Comparison of ENCODE assay signal across 24 cellular contexts in the genomic region with DNA sequence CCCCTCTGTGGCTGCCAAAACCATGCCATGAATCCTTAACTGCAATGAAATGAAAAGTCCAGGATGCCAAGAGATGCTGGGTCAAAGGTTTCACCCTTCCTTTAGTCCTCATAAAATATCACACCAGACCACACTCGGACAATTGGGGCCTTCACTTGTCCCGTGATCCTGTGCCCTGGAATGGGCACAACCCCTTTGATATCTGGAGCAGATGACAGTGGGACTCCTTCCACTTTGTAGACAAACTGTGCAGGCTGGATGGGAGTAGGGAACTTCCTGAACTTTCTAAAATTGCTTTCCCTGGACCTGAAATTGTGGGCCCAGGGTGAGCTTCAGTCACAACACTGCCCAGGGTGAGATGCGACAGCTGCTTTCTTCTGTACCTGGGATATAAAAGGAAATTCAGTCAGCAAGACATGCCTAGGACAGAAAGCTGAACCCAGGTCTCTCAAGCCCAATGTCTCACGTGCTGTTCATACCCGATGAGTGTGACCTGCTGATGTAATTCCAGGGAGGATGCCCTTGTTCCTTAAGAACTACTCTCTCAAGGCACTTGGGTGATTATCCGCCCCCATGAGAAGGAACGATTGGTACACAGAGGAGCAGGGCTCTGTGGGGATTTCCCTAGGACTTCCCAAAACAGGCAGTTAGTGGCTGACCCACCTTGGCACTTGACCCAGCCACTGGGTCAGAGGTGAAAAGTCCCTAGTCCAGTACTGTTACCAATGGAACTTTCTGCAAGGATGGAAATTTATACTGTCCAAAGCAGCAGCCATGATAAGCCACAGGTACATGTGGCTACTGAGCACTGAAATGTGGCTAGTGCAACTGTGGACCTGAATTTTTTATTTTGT. TPM values are rescaled to one million over a fixed set of nuclear protein-coding genes. Genes with fewer than 3 reads are reported as not detected.
DNase-seq lines count a peak whose midpoint lies in the region; ATAC-seq, FAIRE-seq and TF ChIP-seq lines count a peak whose summit lies in the region.
"Had no signal": no experiment of that assay in that cellular context is flagged by ENCODE, and none has a peak within 500 bp of the region (broad histone marks: within the 10 kb centered on the region; RNA-seq: fewer than 3 reads in every experiment).

No MANE protein-coding gene starts in this region.

- H3K4me3 Mint-ChIP-seq in neural progenitor cell (peak overlapping the region; percentile 31), nephron progenitor cell (no peak overlapping the region)
- H3K4me3 Mint-ChIP-seq: CD14-positive monocyte; CD8-positive, alpha-beta memory T cell; HFFc6 had no signal

- no peaks in the 10 kb centered on the region for H3F3A ChIP-seq in neural progenitor cell (ENCODE audit: low read depth)

- no peak for FAIRE-seq in HepG2 (lab: Jason Lieb, UNC)
- FAIRE-seq: D721Med, K562 had no signal

- H3K36me3 Mint-ChIP-seq in neural progenitor cell (no peaks in the 10 kb centered on the region), nephron progenitor cell (ENCODE audit: low read depth) (no peaks in the 10 kb centered on the region)
- H3K36me3 Mint-ChIP-seq: CD14-positive monocyte; CD8-positive, alpha-beta memory T cell had no signal

- TF ChIP-seq POLR2A in HepG2 (IDR thresholded peaks at IDR 0.05; ENCODE audit: insufficient read depth in 1 of 2, low read depth in 2 of 2, low read length in 2 of 2) (0 out of 4 replicates have a peak, but pooled peaks of 1 of the 2 experiments have one; percentile 21), right lobe of liver (IDR thresholded peaks at IDR 0.05) (no peak)

- H3K9ac ChIP-seq in HepG2 (ENCODE audit: insufficient read depth, low read depth, low read length) (no peak overlapping the region), neural progenitor cell (no peak overlapping the region)
- H3K9ac ChIP-seq: BLaER1 had no signal

- intact Hi-C loops in HepG2 (cut with micrococcal nuclease; ENCODE audit: unreplicated experiment) (loop anchor here (2.0 kb wide), 1 partner anchor 13 kb away; no protein-coding TSS in a partner anchor), right lobe of liver (cut with DNase I) (no loop called here)

- H3K4me1 Mint-ChIP-seq in neural progenitor cell = no peaks in the 10 kb centered on the region
- H3K4me1 Mint-ChIP-seq in nephron progenitor cell = no peaks in the 10 kb centered on the region
- H3K4me1 Mint-ChIP-seq: CD14-positive monocyte; CD8-positive, alpha-beta memory T cell had no signal

- POLR2A ChIA-PET in HepG2 (lab: Yijun Ruan, JAX) = no interaction called here

- TF ChIP-seq RAD21 in HepG2 (CRISPR knock-in tag; IDR thresholded peaks at IDR 0.05) = no peak

- CTCF ChIA-PET in HepG2 (lab: Yijun Ruan, JAX; ENCODE audit: low intra/inter-chr PET ratio, low total read pairs) = interaction anchor here (0.6 kb wide), 1 partner anchor 94 kb away, joined by 3 read pairs; no protein-coding TSS in a partner anchor

- DNase-seq in HepG2 (ENCODE audit: low spot score) = no peak
- DNase-seq in right lobe of liver = no peak
- no peak for DNase-seq in neural progenitor cell (ENCODE audit: low spot score)
- no peak for DNase-seq in nephron progenitor cell
- DNase-seq in cerebellum (ENCODE audit: low spot score) = no peak
- no peak for DNase-seq in NCI-H82 treated with DMSO at 0.1 percent for 48 hours (lab: John Stamatoyannopoulos, UW; ENCODE audit: unreplicated experiment)
- DNase-seq: 8988T; Caco-2; CD8-positive, alpha-beta memory T cell; GDM1; GOT3; H7; HFFc6; IMR-90 had no signal

- H3K79me2 ChIP-seq in HepG2 (ENCODE audit: insufficient read depth, low read length) (no peaks in the 10 kb centered on the region), neural progenitor cell (ENCODE audit: low read depth) (no peaks in the 10 kb centered on the region)

- H3K36me3 ChIP-seq in HepG2 (replicated peaks in 1 of 2; ENCODE audit: control insufficient read depth in 1 of 2, insufficient read depth in 2 of 2, low read length in 2 of 2) (peaks cover 35 to 59% of the 10 kb centered on the region in 2 experiments), right lobe of liver (no peaks in the 10 kb centered on the region), neural progenitor cell (no peaks in the 10 kb centered on the region)
- H3K36me3 ChIP-seq: BLaER1 had no signal

- TF ChIP-seq CTCF in HepG2 (CRISPR knock-in tag; IDR thresholded peaks at IDR 0.05) (no peak), right lobe of liver (IDR thresholded peaks at IDR 0.05) (no peak), neural progenitor cell (IDR thresholded peaks at IDR 0.05) (no peak), nephron progenitor cell (IDR thresholded peaks at IDR 0.05) (no peak)

- H3K4me1 ChIP-seq in HepG2 (ENCODE audit: insufficient read depth, low read length) (peaks cover 14% of the 10 kb centered on the region), right lobe of liver (no peaks in the 10 kb centered on the region), neural progenitor cell (no peaks in the 10 kb centered on the region)
- H3K4me1 ChIP-seq: BLaER1, Caco-2 had no signal

- BruUV-seq in HepG2 (replicated peaks; lab: Mats Ljungman, UMichigan) = no TSS peak

- no peak overlapping the region for H3K27ac Mint-ChIP-seq in neural progenitor cell
- H3K27ac Mint-ChIP-seq in nephron progenitor cell = no peak overlapping the region
- H3K27ac Mint-ChIP-seq: CD14-positive monocyte; CD8-positive, alpha-beta memory T cell; HFFc6 had no signal

- H2AFZ ChIP-seq in HepG2 (ENCODE audit: low read length) (no peak overlapping the region), neural progenitor cell (replicated peaks) (no peak overlapping the region)

- in situ Hi-C loops in HepG2 (cut with HindIII; ENCODE audit: extremely low pct_ligation_motif_present, low pct_unique_long_range_greater_than_20kb) = no loop called here

- WGBS in HepG2 (ENCODE audit: low lambda C conversion rate) = 93% methylated on average over 7 of the region's 7 CpGs
- 89% methylated on average over 3 of the region's 7 CpGs for WGBS in right lobe of liver (ENCODE audit: insufficient coverage, low coverage, low lambda C conversion rate, missing lambda C conversion rate)

- H3K9me3 ChIP-seq in HepG2 (ENCODE audit: low read length) (no peaks in the 10 kb centered on the region), right lobe of liver (no peaks in the 10 kb centered on the region), neural progenitor cell (ENCODE audit: low read depth) (no peaks in the 10 kb centered on the region)
- H3K9me3 ChIP-seq: BLaER1, Caco-2 had no signal

- H3K27me3 Mint-ChIP-seq in neural progenitor cell (ENCODE audit: insufficient read depth, low read depth) (peaks cover 12% of the 10 kb centered on the region), nephron progenitor cell (ENCODE audit: low read depth, poor library complexity) (peaks cover 18% of the 10 kb centered on the region)
- H3K27me3 Mint-ChIP-seq: CD8-positive, alpha-beta memory T cell had no signal

- H3K4me3 ChIP-seq in HepG2 (replicated peaks in 1 of 3; ENCODE audit: insufficient read depth in 1 of 3, low read depth in 2 of 3, low read length in 3 of 3) (no peak overlapping the region), right lobe of liver (no peak overlapping the region), neural progenitor cell (no peak overlapping the region)
- H3K4me3 ChIP-seq: BLaER1, K562 had no signal

- H3K9me3 Mint-ChIP-seq in neural progenitor cell (no peaks in the 10 kb centered on the region), nephron progenitor cell (no peaks in the 10 kb centered on the region)
- H3K9me3 Mint-ChIP-seq: CD14-positive monocyte; CD8-positive, alpha-beta memory T cell; HFFc6 had no signal

- H3K27ac ChIP-seq in HepG2 (ENCODE audit: extremely low read length, insufficient read depth, low read length) = no peak overlapping the region
- H3K27ac ChIP-seq in right lobe of liver = no peak overlapping the region
- no peak overlapping the region for H3K27ac ChIP-seq in neural progenitor cell
- H3K27ac ChIP-seq: BLaER1, HL-60 had no signal

- ATAC-seq in HepG2 (no peak), right lobe of liver (no peak)
- ATAC-seq: HCT116, K562 had no signal

- H3K27me3 ChIP-seq in HepG2 (ENCODE audit: control insufficient read depth in 1 of 2, insufficient read depth in 2 of 2, low read length in 2 of 2) (no peaks in the 10 kb centered on the region), right lobe of liver (no peaks in the 10 kb centered on the region), neural progenitor cell (peaks cover 24% of the 10 kb centered on the region)
- H3K27me3 ChIP-seq: BLaER1 had no signal

- peaks cover 36% of the 10 kb centered on the region; the same call in 1 of the 2 replicates for H4K20me1 ChIP-seq in HepG2 (ENCODE audit: insufficient read depth, low read length)
- H4K20me1 ChIP-seq in neural progenitor cell (ENCODE audit: low read depth) = no peaks in the 10 kb centered on the region
- H4K20me1 ChIP-seq: BLaER1 had no signal

- H3K4me2 ChIP-seq in HepG2 (ENCODE audit: low read depth, low read length) = no peak overlapping the region
- H3K4me2 ChIP-seq in neural progenitor cell = no peak overlapping the region
- H3K4me2 ChIP-seq: BLaER1 had no signal

- TF ChIP-seq EP300 in HepG2 (IDR thresholded peaks at IDR 0.05; ENCODE audit: low read depth in 2 of 2, low read length in 2 of 2) (no peak), HepG2 (CRISPR knock-in tag; IDR thresholded peaks at IDR 0.05; ENCODE audit: borderline replicate concordance) (no peak)

RNA-seq across cellular contexts. Expression of a gene that starts 9.3 kb away (rescaled TPM):
- total RNA-seq in HepG2 (2016; rRNA removed; fragmentation: Illumina TruSeq; extraction: Trizol) (0.13 TPM in 1 of 2 replicates, not detected in the other), right lobe of liver (not detected), neural progenitor cell (ENCODE audit: low replicate concordance) (not detected in 2 replicates), cerebellum (not detected)
- not detected in 2 replicates for total RNA-seq in HepG2 (2016; cell fraction: cytosol; rRNA removed; fragmentation: Illumina TruSeq; extraction: Trizol; ENCODE audit: low read depth)
- not detected in 2 replicates for total RNA-seq in HepG2 (2016; cell fraction: insoluble cytoplasmic fraction; rRNA removed; fragmentation: Illumina TruSeq; extraction: Trizol)
- not detected in 2 replicates for total RNA-seq in HepG2 (2016; cell fraction: membrane; rRNA removed; fragmentation: Illumina TruSeq; extraction: Trizol)
- 0.28 TPM in 1 of 2 replicates, not detected in the other for total RNA-seq in HepG2 (2016; cell fraction: nucleus; rRNA removed; fragmentation: Illumina TruSeq; extraction: Trizol)
- 1.7 and 3.1 TPM in 2 replicates for polyA plus RNA-seq in HepG2 (2011; rRNA removed)
- 0.36 and 0.92 TPM in 2 replicates for polyA plus RNA-seq in HepG2 (2011; cell fraction: cytosol; rRNA removed)
- polyA plus RNA-seq in HepG2 (2011; cell fraction: nucleus; rRNA removed) = 16.0 and 30.7 TPM in 2 replicates
- 1.9 and 4.7 TPM in 2 replicates for polyA plus RNA-seq in HepG2 (2012)
- polyA plus RNA-seq in HepG2 (2016; cell fraction: cytosol; fragmentation: Illumina TruSeq; extraction: Trizol; ENCODE audit: low read depth) = not detected in 2 replicates
- not detected in 2 replicates for polyA plus RNA-seq in HepG2 (2016; cell fraction: insoluble cytoplasmic fraction; fragmentation: Illumina TruSeq; extraction: Trizol; ENCODE audit: low read depth)
- not detected in 2 replicates for polyA plus RNA-seq in HepG2 (2016; cell fraction: membrane; fragmentation: Illumina TruSeq; extraction: Trizol; ENCODE audit: low read depth)
- 0.32 TPM in 1 of 2 replicates, not detected in the other for polyA plus RNA-seq in HepG2 (2016; cell fraction: nucleus; fragmentation: Illumina TruSeq; extraction: Trizol; ENCODE audit: insufficient read depth, low read depth)
- polyA minus RNA-seq in HepG2 (2011; rRNA and poly(A)+ RNA removed; ENCODE audit: low replicate concordance) = 2.3 TPM in 1 of 2 replicates, not detected in the other
- not detected in 2 replicates for polyA minus RNA-seq in HepG2 (2011; cell fraction: cytosol; rRNA and poly(A)+ RNA removed)
- polyA minus RNA-seq in HepG2 (2011; cell fraction: nucleus; rRNA and poly(A)+ RNA removed) = 2.2 and 2.5 TPM in 2 replicates
- total RNA-seq: A673; Caco-2; CD8-positive, alpha-beta memory T cell; Daoy; H7; HFFc6; HT1080; IMR-90; K562 had no signal
- polyA plus RNA-seq: AG04450; CD14-positive monocyte; CD8-positive, alpha-beta memory T cell; IMR-90; K562 had no signal

RNA-seq across cellular contexts. Expression of a gene that starts 14.6 kb away (rescaled TPM):
- total RNA-seq in HepG2 (2016; rRNA removed; fragmentation: Illumina TruSeq; extraction: Trizol) = 27.4 and 54.5 TPM in 2 replicates
- 7.1 and 9.6 TPM in 2 replicates for total RNA-seq in HepG2 (2016; cell fraction: cytosol; rRNA removed; fragmentation: Illumina TruSeq; extraction: Trizol; ENCODE audit: low read depth)
- total RNA-seq in HepG2 (2016; cell fraction: insoluble cytoplasmic fraction; rRNA removed; fragmentation: Illumina TruSeq; extraction: Trizol) = 23.9 and 58.5 TPM in 2 replicates
- 14.4 and 19.0 TPM in 2 replicates for total RNA-seq in HepG2 (2016; cell fraction: membrane; rRNA removed; fragmentation: Illumina TruSeq; extraction: Trizol)
- 67.6 and 73.6 TPM in 2 replicates for total RNA-seq in HepG2 (2016; cell fraction: nucleus; rRNA removed; fragmentation: Illumina TruSeq; extraction: Trizol)
- 902 and 1,439 TPM in 2 replicates for polyA plus RNA-seq in HepG2 (2011; rRNA removed)
- 445 and 477 TPM in 2 replicates for polyA plus RNA-seq in HepG2 (2011; cell fraction: cytosol; rRNA removed)
- 3,378 and 3,757 TPM in 2 replicates for polyA plus RNA-seq in HepG2 (2011; cell fraction: nucleus; rRNA removed)
- 748 and 877 TPM in 2 replicates for polyA plus RNA-seq in HepG2 (2012)
- 16.7 and 20.1 TPM in 2 replicates for polyA plus RNA-seq in HepG2 (2016; cell fraction: cytosol; fragmentation: Illumina TruSeq; extraction: Trizol; ENCODE audit: low read depth)
- 40.9 and 50.4 TPM in 2 replicates for polyA plus RNA-seq in HepG2 (2016; cell fraction: insoluble cytoplasmic fraction; fragmentation: Illumina TruSeq; extraction: Trizol; ENCODE audit: low read depth)
- polyA plus RNA-seq in HepG2 (2016; cell fraction: membrane; fragmentation: Illumina TruSeq; extraction: Trizol; ENCODE audit: low read depth) = 25.2 and 26.1 TPM in 2 replicates
- polyA plus RNA-seq in HepG2 (2016; cell fraction: nucleus; fragmentation: Illumina TruSeq; extraction: Trizol; ENCODE audit: insufficient read depth, low read depth) = 205 and 206 TPM in 2 replicates
- polyA minus RNA-seq in HepG2 (2011; rRNA and poly(A)+ RNA removed; ENCODE audit: low replicate concordance) = 0.19 and 1,018 TPM in 2 replicates
- polyA minus RNA-seq in HepG2 (2011; cell fraction: cytosol; rRNA and poly(A)+ RNA removed) = 235 and 377 TPM in 2 replicates
- polyA minus RNA-seq in HepG2 (2011; cell fraction: nucleus; rRNA and poly(A)+ RNA removed) = 642 and 673 TPM in 2 replicates
- total RNA-seq in right lobe of liver = under 1 TPM in 1 of 6 experiments, not detected in 5; 0.12 TPM
- total RNA-seq in neural progenitor cell (ENCODE audit: low replicate concordance) = not detected in 2 replicates
- not detected for total RNA-seq in cerebellum
- total RNA-seq: A673; Caco-2; CD8-positive, alpha-beta memory T cell; Daoy; H7; HFFc6; HT1080; IMR-90; K562 had no signal
- polyA plus RNA-seq: AG04450; CD14-positive monocyte; CD8-positive, alpha-beta memory T cell; IMR-90; K562 had no signal

RNA-seq across cellular contexts. Expression of a gene that starts 17.9 kb away (rescaled TPM):
- not detected in 2 replicates for total RNA-seq in HepG2 (2016; rRNA removed; fragmentation: Illumina TruSeq; extraction: Trizol)
- total RNA-seq in HepG2 (2016; cell fraction: cytosol; rRNA removed; fragmentation: Illumina TruSeq; extraction: Trizol; ENCODE audit: low read depth) = not detected in 2 replicates
- not detected in 2 replicates for total RNA-seq in HepG2 (2016; cell fraction: insoluble cytoplasmic fraction; rRNA removed; fragmentation: Illumina TruSeq; extraction: Trizol)
- not detected in 2 replicates for total RNA-seq in HepG2 (2016; cell fraction: membrane; rRNA removed; fragmentation: Illumina TruSeq; extraction: Trizol)
- not detected in 2 replicates for total RNA-seq in HepG2 (2016; cell fraction: nucleus; rRNA removed; fragmentation: Illumina TruSeq; extraction: Trizol)
- not detected in 2 replicates for polyA plus RNA-seq in HepG2 (2011; rRNA removed)
- polyA plus RNA-seq in HepG2 (2011; cell fraction: cytosol; rRNA removed) = not detected in 2 replicates
- polyA plus RNA-seq in HepG2 (2011; cell fraction: nucleus; rRNA removed) = not detected in 2 replicates
- not detected in 2 replicates for polyA plus RNA-seq in HepG2 (2012)
- not detected in 2 replicates for polyA plus RNA-seq in HepG2 (2016; cell fraction: cytosol; fragmentation: Illumina TruSeq; extraction: Trizol; ENCODE audit: low read depth)
- polyA plus RNA-seq in HepG2 (2016; cell fraction: insoluble cytoplasmic fraction; fragmentation: Illumina TruSeq; extraction: Trizol; ENCODE audit: low read depth) = not detected in 2 replicates
- polyA plus RNA-seq in HepG2 (2016; cell fraction: membrane; fragmentation: Illumina TruSeq; extraction: Trizol; ENCODE audit: low read depth) = not detected in 2 replicates
- not detected in 2 replicates for polyA plus RNA-seq in HepG2 (2016; cell fraction: nucleus; fragmentation: Illumina TruSeq; extraction: Trizol; ENCODE audit: insufficient read depth, low read depth)
- not detected in 2 replicates for polyA minus RNA-seq in HepG2 (2011; rRNA and poly(A)+ RNA removed; ENCODE audit: low replicate concordance)
- polyA minus RNA-seq in HepG2 (2011; cell fraction: cytosol; rRNA and poly(A)+ RNA removed) = not detected in 2 replicates
- polyA minus RNA-seq in HepG2 (2011; cell fraction: nucleus; rRNA and poly(A)+ RNA removed) = not detected in 2 replicates
- total RNA-seq in right lobe of liver = not detected
- total RNA-seq in neural progenitor cell (ENCODE audit: low replicate concordance) = not detected in 2 replicates
- not detected for total RNA-seq in cerebellum
- total RNA-seq: A673; Caco-2; CD8-positive, alpha-beta memory T cell; Daoy; H7; HFFc6; HT1080; IMR-90; K562 had no signal
- polyA plus RNA-seq: AG04450; CD14-positive monocyte; CD8-positive, alpha-beta memory T cell; IMR-90; K562 had no signal

RNA-seq across cellular contexts. Expression of a gene that starts 31.6 kb away (rescaled TPM):
- total RNA-seq in HepG2 (2016; rRNA removed; fragmentation: Illumina TruSeq; extraction: Trizol) = not detected in 2 replicates
- total RNA-seq in HepG2 (2016; cell fraction: cytosol; rRNA removed; fragmentation: Illumina TruSeq; extraction: Trizol; ENCODE audit: low read depth) = not detected in 2 replicates
- total RNA-seq in HepG2 (2016; cell fraction: insoluble cytoplasmic fraction; rRNA removed; fragmentation: Illumina TruSeq; extraction: Trizol) = not detected in 2 replicates
- not detected in 2 replicates for total RNA-seq in HepG2 (2016; cell fraction: membrane; rRNA removed; fragmentation: Illumina TruSeq; extraction: Trizol)
- not detected in 2 replicates for total RNA-seq in HepG2 (2016; cell fraction: nucleus; rRNA removed; fragmentation: Illumina TruSeq; extraction: Trizol)
- polyA plus RNA-seq in HepG2 (2011; rRNA removed) = 0.09 TPM in 1 of 2 replicates, not detected in the other
- not detected in 2 replicates for polyA plus RNA-seq in HepG2 (2011; cell fraction: cytosol; rRNA removed)
- polyA plus RNA-seq in HepG2 (2011; cell fraction: nucleus; rRNA removed) = 0.21 TPM in 1 of 2 replicates, not detected in the other
- polyA plus RNA-seq in HepG2 (2012) = not detected in 2 replicates
- polyA plus RNA-seq in HepG2 (2016; cell fraction: cytosol; fragmentation: Illumina TruSeq; extraction: Trizol; ENCODE audit: low read depth) = not detected in 2 replicates
- polyA plus RNA-seq in HepG2 (2016; cell fraction: insoluble cytoplasmic fraction; fragmentation: Illumina TruSeq; extraction: Trizol; ENCODE audit: low read depth) = not detected in 2 replicates
- not detected in 2 replicates for polyA plus RNA-seq in HepG2 (2016; cell fraction: membrane; fragmentation: Illumina TruSeq; extraction: Trizol; ENCODE audit: low read depth)
- polyA plus RNA-seq in HepG2 (2016; cell fraction: nucleus; fragmentation: Illumina TruSeq; extraction: Trizol; ENCODE audit: insufficient read depth, low read depth) = not detected in 2 replicates
- not detected in 2 replicates for polyA minus RNA-seq in HepG2 (2011; rRNA and poly(A)+ RNA removed; ENCODE audit: low replicate concordance)
- polyA minus RNA-seq in HepG2 (2011; cell fraction: cytosol; rRNA and poly(A)+ RNA removed) = not detected in 2 replicates
- polyA minus RNA-seq in HepG2 (2011; cell fraction: nucleus; rRNA and poly(A)+ RNA removed) = not detected in 2 replicates
- not detected for total RNA-seq in right lobe of liver
- not detected in 2 replicates for total RNA-seq in neural progenitor cell (ENCODE audit: low replicate concordance)
- total RNA-seq in cerebellum = not detected
- total RNA-seq: A673; Caco-2; CD8-positive, alpha-beta memory T cell; Daoy; H7; HFFc6; HT1080; IMR-90; K562 had no signal
- polyA plus RNA-seq: AG04450; CD14-positive monocyte; CD8-positive, alpha-beta memory T cell; IMR-90; K562 had no signal

RNA-seq across cellular contexts. Expression of a gene that starts 57.3 kb away (rescaled TPM):
- total RNA-seq in HepG2 (2016; rRNA removed; fragmentation: Illumina TruSeq; extraction: Trizol) = not detected in 2 replicates
- not detected in 2 replicates for total RNA-seq in HepG2 (2016; cell fraction: cytosol; rRNA removed; fragmentation: Illumina TruSeq; extraction: Trizol; ENCODE audit: low read depth)
- total RNA-seq in HepG2 (2016; cell fraction: insoluble cytoplasmic fraction; rRNA removed; fragmentation: Illumina TruSeq; extraction: Trizol) = not detected in 2 replicates
- not detected in 2 replicates for total RNA-seq in HepG2 (2016; cell fraction: membrane; rRNA removed; fragmentation: Illumina TruSeq; extraction: Trizol)
- not detected in 2 replicates for total RNA-seq in HepG2 (2016; cell fraction: nucleus; rRNA removed; fragmentation: Illumina TruSeq; extraction: Trizol)
- polyA plus RNA-seq in HepG2 (2011; rRNA removed) = 0.09 and 0.13 TPM in 2 replicates
- polyA plus RNA-seq in HepG2 (2011; cell fraction: cytosol; rRNA removed) = 0.06 and 0.07 TPM in 2 replicates
- polyA plus RNA-seq in HepG2 (2011; cell fraction: nucleus; rRNA removed) = 0.32 and 0.36 TPM in 2 replicates
- not detected in 2 replicates for polyA plus RNA-seq in HepG2 (2012)
- polyA plus RNA-seq in HepG2 (2016; cell fraction: cytosol; fragmentation: Illumina TruSeq; extraction: Trizol; ENCODE audit: low read depth) = not detected in 2 replicates
- polyA plus RNA-seq in HepG2 (2016; cell fraction: insoluble cytoplasmic fraction; fragmentation: Illumina TruSeq; extraction: Trizol; ENCODE audit: low read depth) = not detected in 2 replicates
- not detected in 2 replicates for polyA plus RNA-seq in HepG2 (2016; cell fraction: membrane; fragmentation: Illumina TruSeq; extraction: Trizol; ENCODE audit: low read depth)
- polyA plus RNA-seq in HepG2 (2016; cell fraction: nucleus; fragmentation: Illumina TruSeq; extraction: Trizol; ENCODE audit: insufficient read depth, low read depth) = not detected in 2 replicates
- polyA minus RNA-seq in HepG2 (2011; rRNA and poly(A)+ RNA removed; ENCODE audit: low replicate concordance) = not detected in 2 replicates
- not detected in 2 replicates for polyA minus RNA-seq in HepG2 (2011; cell fraction: cytosol; rRNA and poly(A)+ RNA removed)
- polyA minus RNA-seq in HepG2 (2011; cell fraction: nucleus; rRNA and poly(A)+ RNA removed) = not detected in 2 replicates
- total RNA-seq in right lobe of liver = not detected
- not detected in 2 replicates for total RNA-seq in neural progenitor cell (ENCODE audit: low replicate concordance)
- total RNA-seq in cerebellum = not detected
- total RNA-seq: A673; Caco-2; CD8-positive, alpha-beta memory T cell; Daoy; H7; HFFc6; HT1080; IMR-90; K562 had no signal
- polyA plus RNA-seq: AG04450; CD14-positive monocyte; CD8-positive, alpha-beta memory T cell; IMR-90; K562 had no signal
